Comparison of ENCODE assay signal across 17 cellular contexts in genomic region chr21:38470762-38471161, GRCh38. TPM values are rescaled to one million over a fixed set of nuclear protein-coding genes. Genes with fewer than 3 reads are reported as not detected.
DNase-seq lines count a peak whose midpoint lies in the region; ATAC-seq, FAIRE-seq and TF ChIP-seq lines count a peak whose summit lies in the region.
"Had no signal": no experiment of that assay in that cellular context is flagged by ENCODE, and none has a peak within 500 bp of the region (broad histone marks: within the 10 kb centered on the region; RNA-seq: fewer than 3 reads in every experiment).

No MANE protein-coding gene starts in this region.

- FAIRE-seq in astrocyte (lab: Jason Lieb, UNC), result no peak

- TF ChIP-seq CTCF in astrocyte (IDR thresholded peaks at IDR 0.05; ENCODE audit: insufficient read depth, low read depth, low read length) (no peak), natural killer cell (IDR thresholded peaks at IDR 0.05) (no peak)

- peaks cover 0 to 7% (median 0%) of the 10 kb centered on the region in 11 experiments; a peak in 2 of 22 replicates for H3K27me3 ChIP-seq in BLaER1 treated with 17β-estradiol and CSF1 and Interleukin-3, amounts not matched to agents 10 nM and 100 nM
- H3K27me3 ChIP-seq in MG63 (no peaks in the 10 kb centered on the region), astrocyte (ENCODE audit: insufficient read depth, low read length) (no peaks in the 10 kb centered on the region)
- H3K27me3 ChIP-seq: body of pancreas, SJCRH30 had no signal

- peaks cover 0 to 15% (median 0%) of the 10 kb centered on the region in 11 experiments; a peak in 4 of 22 replicates for H3K9me3 ChIP-seq in BLaER1 treated with 17β-estradiol and CSF1 and Interleukin-3, amounts not matched to agents 10 nM and 100 nM (replicated peaks in 1 of 11)
- H3K9me3 ChIP-seq in MG63 (no peaks in the 10 kb centered on the region), astrocyte (ENCODE audit: insufficient read depth, low read depth, low read length) (no peaks in the 10 kb centered on the region)
- H3K9me3 ChIP-seq: body of pancreas, prostate gland, SJCRH30 had no signal

- H3K36me3 ChIP-seq in BLaER1 treated with 17β-estradiol and CSF1 and Interleukin-3, amounts not matched to agents 10 nM and 100 nM, result peaks cover 0 to 57% (median 19%) of the 10 kb centered on the region in 11 experiments; a peak in 13 of 22 replicates
- no peaks in the 10 kb centered on the region; the same call in 1 of the 2 replicates for H3K36me3 ChIP-seq in MG63
- no peaks in the 10 kb centered on the region for H3K36me3 ChIP-seq in astrocyte (ENCODE audit: insufficient read depth, low read length)
- H3K36me3 ChIP-seq: prostate gland, SJCRH30 had no signal

- peaks cover 2% of the 10 kb centered on the region for H3K27me3 Mint-ChIP-seq in astrocyte (ENCODE audit: low read depth, unreplicated experiment)
- peaks cover 24 to 54% of the 10 kb centered on the region in 2 donors for H3K27me3 Mint-ChIP-seq in natural killer cell (ENCODE audit: low read depth in 2 of 2)
- H3K27me3 Mint-ChIP-seq in stimulated activated memory B cell treated with anti-CD40 and anti-IgM and Interleukin-4, amounts not matched to agents 10 μg/mL and 1 μg/mL and 100 μg/mL, for 72 hours, result peaks cover 26% of the 10 kb centered on the region

- H3K4me1 Mint-ChIP-seq in astrocyte (ENCODE audit: low read depth, unreplicated experiment) (peaks cover 5% of the 10 kb centered on the region), natural killer cell (peaks cover 5 to 8% of the 10 kb centered on the region in 2 donors)
- no peaks in the 10 kb centered on the region for H3K4me1 Mint-ChIP-seq in stimulated activated memory B cell treated with anti-CD40 and anti-IgM and Interleukin-4, amounts not matched to agents 10 μg/mL and 1 μg/mL and 100 μg/mL, for 72 hours

- peak overlapping the region in 8 of 11 experiments; percentile 62 to 91 (median 78); a peak in 16 of 22 replicates for H3K27ac ChIP-seq in BLaER1 treated with 17β-estradiol and CSF1 and Interleukin-3, amounts not matched to agents 10 nM and 100 nM
- H3K27ac ChIP-seq in astrocyte (ENCODE audit: low read depth, low read length), result no peak overlapping the region
- H3K27ac ChIP-seq: body of pancreas, prostate gland, SJCRH30 had no signal

- DNase-seq in MG63 (peak; percentile 90), astrocyte (ENCODE audit: low read depth) (no peak), glomerular visceral epithelial cell (ENCODE audit: extremely low spot score) (peak; percentile 38), natural killer cell (no peak), COLO668 (lab: John Stamatoyannopoulos, UW; ENCODE audit: unreplicated experiment) (no peak)
- DNase-seq: activated gamma-delta T cell; body of pancreas; C1 segment of cervical spinal cord; DND-41; effector memory CD8-positive, alpha-beta T cell; NCI-H82; SJCRH30 had no signal

- no peak overlapping the region for H2AFZ ChIP-seq in astrocyte (ENCODE audit: low read depth, low read length)

- H3K36me3 Mint-ChIP-seq in astrocyte (ENCODE audit: low read depth, unreplicated experiment) (no peaks in the 10 kb centered on the region), natural killer cell (no peaks in the 10 kb centered on the region)
- no peaks in the 10 kb centered on the region for H3K36me3 Mint-ChIP-seq in stimulated activated memory B cell treated with anti-CD40 and anti-IgM and Interleukin-4, amounts not matched to agents 10 μg/mL and 1 μg/mL and 100 μg/mL, for 72 hours

- intact Hi-C loops in natural killer cell (cut with micrococcal nuclease), result no loop called here

- peaks cover 58 to 76% (median 72%) of the 10 kb centered on the region in 10 experiments for H3K4me1 ChIP-seq in BLaER1 treated with 17β-estradiol and CSF1 and Interleukin-3, amounts not matched to agents 10 nM and 100 nM
- no peaks in the 10 kb centered on the region for H3K4me1 ChIP-seq in astrocyte (ENCODE audit: insufficient read depth, low read length)
- H3K4me1 ChIP-seq: body of pancreas, prostate gland, SJCRH30 had no signal

- peak overlapping the region in 9 of 11 experiments; percentile 82 to 94 (median 87); a peak in 16 of 22 replicates for H3K4me2 ChIP-seq in BLaER1 treated with 17β-estradiol and CSF1 and Interleukin-3, amounts not matched to agents 10 nM and 100 nM
- no peak overlapping the region for H3K4me2 ChIP-seq in astrocyte (ENCODE audit: low read length)

- no peaks in the 10 kb centered on the region for H3K79me2 ChIP-seq in astrocyte (ENCODE audit: insufficient read depth, low read length)

- peaks cover 3% of the 10 kb centered on the region for H3K9me3 Mint-ChIP-seq in astrocyte (ENCODE audit: unreplicated experiment)
- H3K9me3 Mint-ChIP-seq in natural killer cell, result no peaks in the 10 kb centered on the region
- H3K9me3 Mint-ChIP-seq in stimulated activated memory B cell treated with anti-CD40 and anti-IgM and Interleukin-4, amounts not matched to agents 10 μg/mL and 1 μg/mL and 100 μg/mL, for 72 hours, result peaks cover 4% of the 10 kb centered on the region
- H3K9me3 Mint-ChIP-seq: effector memory CD8-positive, alpha-beta T cell had no signal

- no peak overlapping the region for H3K4me3 ChIP-seq in BLaER1 treated with 17β-estradiol and CSF1 and Interleukin-3, amounts not matched to agents 10 nM and 100 nM
- H3K4me3 ChIP-seq in MG63 (no peak overlapping the region), astrocyte (ENCODE audit: insufficient read depth, low read depth, low read length) (no peak overlapping the region)
- H3K4me3 ChIP-seq: body of pancreas, prostate gland, SJCRH30 had no signal

- ATAC-seq in natural killer cell (no peak), HG03469 (IDR thresholded peaks at IDR 0.05; ENCODE audit: unreplicated experiment) (no peak)
- no peak for ATAC-seq in stimulated activated memory B cell treated with anti-CD40 and anti-IgM and Interleukin-4, amounts not matched to agents 10 μg/mL and 1 μg/mL and 100 μg/mL, for 72 hours
- ATAC-seq: body of pancreas; effector memory CD8-positive, alpha-beta T cell had no signal

- H3K4me3 Mint-ChIP-seq in astrocyte (ENCODE audit: unreplicated experiment), result no peak overlapping the region
- H3K4me3 Mint-ChIP-seq in natural killer cell, result no peak overlapping the region
- H3K4me3 Mint-ChIP-seq in stimulated activated memory B cell treated with anti-CD40 and anti-IgM and Interleukin-4, amounts not matched to agents 10 μg/mL and 1 μg/mL and 100 μg/mL, for 72 hours, result no peak overlapping the region
- H3K4me3 Mint-ChIP-seq: effector memory CD8-positive, alpha-beta T cell had no signal

- no peaks in the 10 kb centered on the region; a peak in 1 of 22 replicates for H4K20me1 ChIP-seq in BLaER1 treated with 17β-estradiol and CSF1 and Interleukin-3, amounts not matched to agents 10 nM and 100 nM
- no peaks in the 10 kb centered on the region for H4K20me1 ChIP-seq in astrocyte (ENCODE audit: insufficient read depth, low read length)

- H3K9ac ChIP-seq in BLaER1 treated with 17β-estradiol and CSF1 and Interleukin-3, amounts not matched to agents 10 nM and 100 nM, result peak overlapping the region in 2 of 11 experiments; percentile 32 to 73; a peak in 2 of 22 replicates
- no peak overlapping the region for H3K9ac ChIP-seq in astrocyte (ENCODE audit: low read length)

- H3K27ac Mint-ChIP-seq in astrocyte (ENCODE audit: unreplicated experiment) (peak overlapping the region; percentile 50), natural killer cell (no peak overlapping the region)
- H3K27ac Mint-ChIP-seq in stimulated activated memory B cell treated with anti-CD40 and anti-IgM and Interleukin-4, amounts not matched to agents 10 μg/mL and 1 μg/mL and 100 μg/mL, for 72 hours, result no peak overlapping the region
- H3K27ac Mint-ChIP-seq: effector memory CD8-positive, alpha-beta T cell had no signal

RNA-seq across cellular contexts. Expression of gene ERG, which starts 27.5 kb away (rescaled TPM):
- 4.4 and 7.6 TPM in 2 replicates for total RNA-seq in MG63 (2014; rRNA removed; shearing (Covaris generic); ENCODE audit: low replicate concordance)
- total RNA-seq in astrocyte (0.84 and 1.9 TPM in 2 replicates), natural killer cell (under 1 TPM in 2 of 3 donors, not detected in 1; 0.36 to 0.58 TPM)
- total RNA-seq: LHCN-M2, SJCRH30 had no signal

Comparison
In these comparisons a context has a peak if more than half of its experiments do, and no peak if none do; other contexts are left out.
1. DNase-seq: peak in MG63 (single experiment) and glomerular visceral epithelial cell (single experiment); none in astrocyte (single experiment), natural killer cell (single experiment) and COLO668 (single experiment).